16 cellular contexts compared by ENCODE assay signal in genomic region chr4:163482197-163482596, GRCh38. TPM values are rescaled to one million over a fixed set of nuclear protein-coding genes. Genes with fewer than 3 reads are reported as not detected.
DNase-seq lines count a peak whose midpoint lies in the region; ATAC-seq, FAIRE-seq and TF ChIP-seq lines count a peak whose summit lies in the region.
"Had no signal": no experiment of that assay in that cellular context is flagged by ENCODE, and none has a peak within 500 bp of the region (broad histone marks: within the 10 kb centered on the region; RNA-seq: fewer than 3 reads in every experiment).

No MANE protein-coding gene starts in this region.

- no peak for TF ChIP-seq CTCF in HepG2 (CRISPR knock-in tag; IDR thresholded peaks at IDR 0.05)

- 0% methylated on average over 1 of the region's 1 CpG for WGBS in HepG2 (ENCODE audit: low lambda C conversion rate)

- TF ChIP-seq EP300 in HepG2 (IDR thresholded peaks at IDR 0.05; ENCODE audit: low read depth in 2 of 2, low read length in 2 of 2), result no peak
- no peak for TF ChIP-seq EP300 in HepG2 (CRISPR knock-in tag; IDR thresholded peaks at IDR 0.05; ENCODE audit: borderline replicate concordance)

- no peak for TF ChIP-seq RAD21 in HepG2 (CRISPR knock-in tag; IDR thresholded peaks at IDR 0.05)

- H3K4me2 ChIP-seq in HepG2 (ENCODE audit: low read depth, low read length), result no peak overlapping the region

- TF ChIP-seq POLR2A in HepG2 (IDR thresholded peaks at IDR 0.05; ENCODE audit: insufficient read depth in 1 of 2, low read depth in 2 of 2, low read length in 2 of 2), result no peak

- no peak overlapping the region for H2AFZ ChIP-seq in HepG2 (ENCODE audit: low read length)

- H3K79me2 ChIP-seq in HepG2 (ENCODE audit: insufficient read depth, low read length), result no peaks in the 10 kb centered on the region

- H3K4me3 ChIP-seq in HepG2 (replicated peaks in 1 of 3; ENCODE audit: insufficient read depth in 1 of 3, low read depth in 2 of 3, low read length in 3 of 3), result no peak overlapping the region
- H3K4me3 ChIP-seq: right lobe of liver had no signal

- ATAC-seq in GM18519 (IDR thresholded peaks at IDR 0.05; ENCODE audit: low FRiP score, unreplicated experiment) (peak; percentile 84), GM21737 (IDR thresholded peaks at IDR 0.05; ENCODE audit: unreplicated experiment) (peak; percentile 61), HG03378 (IDR thresholded peaks at IDR 0.05; ENCODE audit: unreplicated experiment) (peak; percentile 71), HepG2 (no peak)
- ATAC-seq: T-cell had no signal

- FAIRE-seq in HepG2 (lab: Jason Lieb, UNC), result no peak

- DNase-seq in globus pallidus (ENCODE audit: low spot score) (peak; percentile 20), HepG2 (ENCODE audit: low spot score) (no peak), HuH-7 (ENCODE audit: low spot score) (no peak), EL (no peak), head of caudate nucleus (no peak)
- DNase-seq: hippocampal formation, NCI-H69, right lobe of liver, T-cell had no signal

- in situ Hi-C loops in HepG2 (cut with HindIII; ENCODE audit: extremely low pct_ligation_motif_present, low pct_unique_long_range_greater_than_20kb), result loop anchor here (5.0 kb wide), 1 partner anchor 65 kb away; no protein-coding TSS in a partner anchor

- no peaks in the 10 kb centered on the region for H3K4me1 ChIP-seq in HepG2 (ENCODE audit: insufficient read depth, low read length)
- H3K4me1 ChIP-seq: right lobe of liver had no signal

- BruUV-seq in HepG2 (replicated peaks; lab: Mats Ljungman, UMichigan), result no TSS peak

- CTCF ChIA-PET in HepG2 (lab: Yijun Ruan, JAX; ENCODE audit: low intra/inter-chr PET ratio, low total read pairs), result no interaction called here

- H4K20me1 ChIP-seq in HepG2 (ENCODE audit: insufficient read depth, low read length), result no peaks in the 10 kb centered on the region

- H3K27me3 ChIP-seq in HepG2 (ENCODE audit: control insufficient read depth in 1 of 2, insufficient read depth in 2 of 2, low read length in 2 of 2), result no peaks in the 10 kb centered on the region
- H3K27me3 ChIP-seq: right lobe of liver had no signal

- H3K27ac ChIP-seq in HepG2 (ENCODE audit: extremely low read length, insufficient read depth, low read length), result no peak overlapping the region
- H3K27ac ChIP-seq: right lobe of liver had no signal

- POLR2A ChIA-PET in HepG2 (lab: Yijun Ruan, JAX), result no interaction called here

- no peak overlapping the region for H3K9ac ChIP-seq in HepG2 (ENCODE audit: insufficient read depth, low read depth, low read length)

- H3K9me3 ChIP-seq in HepG2 (ENCODE audit: low read length), result no peaks in the 10 kb centered on the region
- H3K9me3 ChIP-seq: right lobe of liver had no signal

- intact Hi-C loops in HepG2 (cut with micrococcal nuclease; ENCODE audit: unreplicated experiment), result no loop called here
- intact Hi-C loops in head of caudate nucleus (cut with DNase I), result loop anchor here (10.0 kb wide), 1 partner anchor 1263 kb away; no protein-coding TSS in a partner anchor

- no peaks in the 10 kb centered on the region for H3K36me3 ChIP-seq in HepG2 (replicated peaks in 1 of 2; ENCODE audit: control insufficient read depth in 1 of 2, insufficient read depth in 2 of 2, low read length in 2 of 2)
- H3K36me3 ChIP-seq: right lobe of liver had no signal

TF ChIP-seq in HepG2, 621 proteins besides CTCF, POLR2A, EP300 and RAD21:
- TF ChIP-seq YY1 (IDR thresholded peaks at IDR 0.05; ENCODE audit: insufficient read depth, insufficient replicate concordance, low read depth, low read length) (no peak), SKI (IDR thresholded peaks at IDR 0.05; ENCODE audit: partially characterized antibody) (no peak), ATF7 (IDR thresholded peaks at IDR 0.05) (no peak), ATF7 (CRISPR knock-in tag; IDR thresholded peaks at IDR 0.05) (no peak), KLF9 (CRISPR knock-in tag; IDR thresholded peaks at IDR 0.05; ENCODE audit: low read depth) (no peak), FOXJ3 (CRISPR knock-in tag; IDR thresholded peaks at IDR 0.05; ENCODE audit: borderline replicate concordance) (no peak), STAG1 (CRISPR knock-in tag; IDR thresholded peaks at IDR 0.05) (no peak), ZSCAN9 (CRISPR knock-in tag; IDR thresholded peaks at IDR 0.05; ENCODE audit: borderline replicate concordance) (no peak), RFX3 (CRISPR knock-in tag; IDR thresholded peaks at IDR 0.05) (no peak), ZC3H13 (CRISPR knock-in tag; IDR thresholded peaks at IDR 0.05) (no peak), ARNTL (CRISPR knock-in tag; IDR thresholded peaks at IDR 0.05) (no peak), ZNF841 (CRISPR knock-in tag; IDR thresholded peaks at IDR 0.05; ENCODE audit: borderline replicate concordance) (no peak), ZNF629 (CRISPR knock-in tag; conservative IDR thresholded peaks at IDR 0.05) (no peak), BRD4 (CRISPR knock-in tag; IDR thresholded peaks at IDR 0.05) (no peak), THRA (CRISPR knock-in tag; IDR thresholded peaks at IDR 0.05; ENCODE audit: borderline replicate concordance) (no peak)

RNA-seq across cellular contexts. Expression of gene TKTL2, which starts 8.6 kb away (rescaled TPM):
- total RNA-seq in HepG2 (2016; rRNA removed; fragmentation: Illumina TruSeq; extraction: Trizol), result not detected in 2 replicates
- not detected in 2 replicates for total RNA-seq in HepG2 (2016; cell fraction: cytosol; rRNA removed; fragmentation: Illumina TruSeq; extraction: Trizol; ENCODE audit: low read depth)
- not detected in 2 replicates for total RNA-seq in HepG2 (2016; cell fraction: insoluble cytoplasmic fraction; rRNA removed; fragmentation: Illumina TruSeq; extraction: Trizol)
- not detected in 2 replicates for total RNA-seq in HepG2 (2016; cell fraction: membrane; rRNA removed; fragmentation: Illumina TruSeq; extraction: Trizol)
- total RNA-seq in HepG2 (2016; cell fraction: nucleus; rRNA removed; fragmentation: Illumina TruSeq; extraction: Trizol), result not detected in 2 replicates
- not detected in 2 replicates for polyA plus RNA-seq in HepG2 (2011; rRNA removed)
- not detected in 2 replicates for polyA plus RNA-seq in HepG2 (2011; cell fraction: cytosol; rRNA removed)
- polyA plus RNA-seq in HepG2 (2011; cell fraction: nucleus; rRNA removed), result not detected in 2 replicates
- polyA plus RNA-seq in HepG2 (2012), result not detected in 2 replicates
- polyA plus RNA-seq in HepG2 (2016; cell fraction: cytosol; fragmentation: Illumina TruSeq; extraction: Trizol; ENCODE audit: low read depth), result not detected in 2 replicates
- polyA plus RNA-seq in HepG2 (2016; cell fraction: insoluble cytoplasmic fraction; fragmentation: Illumina TruSeq; extraction: Trizol; ENCODE audit: low read depth), result not detected in 2 replicates
- polyA plus RNA-seq in HepG2 (2016; cell fraction: membrane; fragmentation: Illumina TruSeq; extraction: Trizol; ENCODE audit: low read depth), result not detected in 2 replicates
- polyA plus RNA-seq in HepG2 (2016; cell fraction: nucleus; fragmentation: Illumina TruSeq; extraction: Trizol; ENCODE audit: insufficient read depth, low read depth), result not detected in 2 replicates
- polyA minus RNA-seq in HepG2 (2011; rRNA and poly(A)+ RNA removed; ENCODE audit: low replicate concordance), result not detected in 2 replicates
- not detected in 2 replicates for polyA minus RNA-seq in HepG2 (2011; cell fraction: cytosol; rRNA and poly(A)+ RNA removed)
- polyA minus RNA-seq in HepG2 (2011; cell fraction: nucleus; rRNA and poly(A)+ RNA removed), result not detected in 2 replicates
- total RNA-seq: MCF 10A, mesothelial cell of epicardium, right lobe of liver, T-cell had no signal
- polyA plus RNA-seq: BJ, urinary bladder had no signal

RNA-seq across cellular contexts. Expression of gene TMA16, which starts 12.3 kb away (rescaled TPM):
- 52.5 and 69.0 TPM in 2 replicates for total RNA-seq in HepG2 (2016; rRNA removed; fragmentation: Illumina TruSeq; extraction: Trizol)
- total RNA-seq in HepG2 (2016; cell fraction: cytosol; rRNA removed; fragmentation: Illumina TruSeq; extraction: Trizol; ENCODE audit: low read depth), result 11.9 and 13.1 TPM in 2 replicates
- total RNA-seq in HepG2 (2016; cell fraction: insoluble cytoplasmic fraction; rRNA removed; fragmentation: Illumina TruSeq; extraction: Trizol), result 50.9 and 66.9 TPM in 2 replicates
- total RNA-seq in HepG2 (2016; cell fraction: membrane; rRNA removed; fragmentation: Illumina TruSeq; extraction: Trizol), result 16.5 and 17.2 TPM in 2 replicates
- total RNA-seq in HepG2 (2016; cell fraction: nucleus; rRNA removed; fragmentation: Illumina TruSeq; extraction: Trizol), result 44.0 and 49.8 TPM in 2 replicates
- 5.5 and 8.1 TPM in 2 replicates for polyA plus RNA-seq in HepG2 (2011; rRNA removed)
- 4.3 and 6.7 TPM in 2 replicates for polyA plus RNA-seq in HepG2 (2011; cell fraction: cytosol; rRNA removed)
- polyA plus RNA-seq in HepG2 (2011; cell fraction: nucleus; rRNA removed), result 5.6 and 6.9 TPM in 2 replicates
- polyA plus RNA-seq in HepG2 (2012), result 27.0 and 34.3 TPM in 2 replicates
- polyA plus RNA-seq in HepG2 (2016; cell fraction: cytosol; fragmentation: Illumina TruSeq; extraction: Trizol; ENCODE audit: low read depth), result 8.3 and 9.3 TPM in 2 replicates
- polyA plus RNA-seq in HepG2 (2016; cell fraction: insoluble cytoplasmic fraction; fragmentation: Illumina TruSeq; extraction: Trizol; ENCODE audit: low read depth), result 57.7 and 64.9 TPM in 2 replicates
- 9.0 and 9.8 TPM in 2 replicates for polyA plus RNA-seq in HepG2 (2016; cell fraction: membrane; fragmentation: Illumina TruSeq; extraction: Trizol; ENCODE audit: low read depth)
- 23.1 and 23.7 TPM in 2 replicates for polyA plus RNA-seq in HepG2 (2016; cell fraction: nucleus; fragmentation: Illumina TruSeq; extraction: Trizol; ENCODE audit: insufficient read depth, low read depth)
- polyA minus RNA-seq in HepG2 (2011; rRNA and poly(A)+ RNA removed; ENCODE audit: low replicate concordance), result 7.5 and 13.3 TPM in 2 replicates
- polyA minus RNA-seq in HepG2 (2011; cell fraction: cytosol; rRNA and poly(A)+ RNA removed), result 8.4 and 11.8 TPM in 2 replicates
- polyA minus RNA-seq in HepG2 (2011; cell fraction: nucleus; rRNA and poly(A)+ RNA removed), result 72.2 and 87.8 TPM in 2 replicates
